ENCODE assay signal across 22 cellular contexts in the genomic region with DNA sequence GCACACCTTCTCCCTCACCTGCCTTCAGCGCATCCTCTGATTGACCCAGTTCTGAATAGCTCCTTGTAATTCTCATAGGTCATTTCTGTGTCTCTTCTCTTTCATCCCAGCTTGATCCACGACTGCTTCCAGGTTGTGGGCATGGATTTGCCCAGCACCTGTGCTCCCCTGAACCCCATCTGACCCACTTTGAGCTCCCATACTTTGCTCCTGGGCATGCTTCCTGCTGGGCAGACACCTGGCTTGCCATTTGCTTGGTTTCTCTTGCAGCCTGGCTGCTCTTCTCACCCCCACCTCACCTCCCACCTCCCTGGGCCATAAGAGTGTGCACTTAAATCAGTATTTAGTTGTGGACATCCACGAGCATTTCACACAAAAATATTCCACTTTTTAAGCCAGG.
"Had no signal": no experiment of that assay in that cellular context is flagged by ENCODE, and none has a peak within 500 bp of the region (broad histone marks: within the 10 kb centered on the region; RNA-seq: fewer than 3 reads in every experiment).

No MANE protein-coding gene starts in this region.

- H3K4me1 ChIP-seq: lower lobe of right lung, right lobe of liver, tibial nerve, upper lobe of left lung had no signal

- H3K27me3 Mint-ChIP-seq: naive thymus-derived CD8-positive, alpha-beta T cell; stimulated activated naive B cell treated with anti-CD40 and anti-IgM and Interleukin-4, amounts not matched to agents 10 μg/mL and 1 μg/mL and 100 μg/mL, for 72 hours; stimulated activated naive CD8-positive, alpha-beta T cell treated with anti-CD3 and anti-CD28 coated beads, Interleukin-15, Interleukin-2, amounts not matched to agents 100 ng/mL and 50 ng/mL, for 24 hours had no signal

- H3K27ac Mint-ChIP-seq: immature natural killer cell; nephron progenitor cell; stimulated activated naive B cell treated with anti-CD40 and anti-IgM and Interleukin-4, amounts not matched to agents 10 μg/mL and 1 μg/mL and 100 μg/mL, for 72 hours; stimulated activated naive CD8-positive, alpha-beta T cell treated with anti-CD3 and anti-CD28 coated beads, Interleukin-15, Interleukin-2, amounts not matched to agents 100 ng/mL and 50 ng/mL, for 24 hours had no signal

- H3K36me3 ChIP-seq: lower lobe of right lung, ovary, right lobe of liver, thoracic aorta, tibial nerve, upper lobe of left lung had no signal

- H3K4me3 Mint-ChIP-seq: immature natural killer cell; naive thymus-derived CD8-positive, alpha-beta T cell; nephron progenitor cell; stimulated activated naive B cell treated with anti-CD40 and anti-IgM and Interleukin-4, amounts not matched to agents 10 μg/mL and 1 μg/mL and 100 μg/mL, for 72 hours; stimulated activated naive CD8-positive, alpha-beta T cell treated with anti-CD3 and anti-CD28 coated beads, Interleukin-15, Interleukin-2, amounts not matched to agents 100 ng/mL and 50 ng/mL, for 24 hours had no signal

- H3K36me3 Mint-ChIP-seq: immature natural killer cell; naive thymus-derived CD8-positive, alpha-beta T cell; stimulated activated naive B cell treated with anti-CD40 and anti-IgM and Interleukin-4, amounts not matched to agents 10 μg/mL and 1 μg/mL and 100 μg/mL, for 72 hours had no signal

- DNase-seq: effector CD4-positive, alpha-beta T cell; hypothalamus; immature natural killer cell; islet precursor cell; left ventricle myocardium superior; lower lobe of right lung; naive thymus-derived CD8-positive, alpha-beta T cell; nephron progenitor cell; occipital lobe; ovary; posterior cingulate gyrus; retina; right lobe of liver; small intestine; stimulated activated CD4-positive, alpha-beta T cell treated with anti-CD3 and anti-CD28 coated beads, Interleukin-15, amount 100 ng/mL, for 24 hours; stimulated activated CD4-positive, alpha-beta T cell treated with anti-CD3 and anti-CD28 coated beads, Interleukin-2, amount 100 ng/mL, for 48 hours; stimulated activated naive B cell treated with anti-CD40 and anti-IgM and Interleukin-4, amounts not matched to agents 10 μg/mL and 1 μg/mL and 100 μg/mL, for 72 hours; upper lobe of left lung had no signal

- H3K27me3 ChIP-seq: ovary, right lobe of liver, tibial nerve, upper lobe of left lung had no signal

- H3K9me3 ChIP-seq: lower lobe of right lung, ovary, right lobe of liver, thoracic aorta, upper lobe of left lung had no signal

- H3K4me1 Mint-ChIP-seq: immature natural killer cell; naive thymus-derived CD8-positive, alpha-beta T cell; nephron progenitor cell; stimulated activated naive B cell treated with anti-CD40 and anti-IgM and Interleukin-4, amounts not matched to agents 10 μg/mL and 1 μg/mL and 100 μg/mL, for 72 hours had no signal

- H3K27ac ChIP-seq: lower lobe of right lung, ovary, right lobe of liver, thoracic aorta, tibial nerve, upper lobe of left lung had no signal

- H3K4me3 ChIP-seq: dorsolateral prefrontal cortex, lower lobe of right lung, ovary, right lobe of liver, thoracic aorta, tibial nerve, upper lobe of left lung had no signal
